Comparison of ENCODE assay signal across 2 cellular contexts in genomic region chr12:110585231-110585799, GRCh38.
TF ChIP-seq lines count a peak whose summit lies in the region.

No MANE protein-coding gene starts in this region.

TF ChIP-seq in SK-N-SH, 30 proteins besides CTCF, POLR2A, EP300 and RAD21 (continued from another document):
- TF ChIP-seq REST (IDR thresholded peaks at IDR 0.05; ENCODE audit: low read depth, low read length) (no peak), MXI1 (IDR thresholded peaks at IDR 0.05; ENCODE audit: low read depth, low read length) (no peak), RXRA (IDR thresholded peaks at IDR 0.05; ENCODE audit: borderline replicate concordance, low read depth) (no peak), TEAD4 (IDR thresholded peaks at IDR 0.05; ENCODE audit: borderline replicate concordance, insufficient read depth) (no peak)

TF ChIP-seq in SK-N-SH treated with all-trans-retinoic acid at 6 μM for 48 hours, 23 proteins besides CTCF, POLR2A, EP300 and RAD21 (continued from another document):
- no peak for TF ChIP-seq CREB5 (CRISPR knock-in tag; IDR thresholded peaks at IDR 0.05; ENCODE audit: low read depth)
- no peak for TF ChIP-seq ISL1 (CRISPR knock-in tag; IDR thresholded peaks at IDR 0.05)
- TF ChIP-seq ZNF8 (CRISPR knock-in tag; IDR thresholded peaks at IDR 0.05), result no peak
- TF ChIP-seq ZNF565 (CRISPR knock-in tag; conservative IDR thresholded peaks at IDR 0.05; ENCODE audit: low read depth), result no peak
- no peak for TF ChIP-seq CSRNP3 (CRISPR knock-in tag; IDR thresholded peaks at IDR 0.05)
- no peak for TF ChIP-seq GLIS3 (CRISPR knock-in tag; IDR thresholded peaks at IDR 0.05)
- TF ChIP-seq RARB (CRISPR knock-in tag; IDR thresholded peaks at IDR 0.05), result no peak
- TF ChIP-seq TOX (CRISPR knock-in tag; IDR thresholded peaks at IDR 0.05; ENCODE audit: borderline replicate concordance), result no peak
- TF ChIP-seq ZC3H10 (CRISPR knock-in tag; IDR thresholded peaks at IDR 0.05), result no peak
- no peak for TF ChIP-seq TSHZ2 (CRISPR knock-in tag; IDR thresholded peaks at IDR 0.05)
- no peak for TF ChIP-seq PPARA (CRISPR knock-in tag; IDR thresholded peaks at IDR 0.05; ENCODE audit: borderline replicate concordance)
- no peak for TF ChIP-seq POU6F1 (CRISPR knock-in tag; IDR thresholded peaks at IDR 0.05; ENCODE audit: borderline replicate concordance, low read depth)
